11 cellular contexts compared by ENCODE assay signal in the genomic region with DNA sequence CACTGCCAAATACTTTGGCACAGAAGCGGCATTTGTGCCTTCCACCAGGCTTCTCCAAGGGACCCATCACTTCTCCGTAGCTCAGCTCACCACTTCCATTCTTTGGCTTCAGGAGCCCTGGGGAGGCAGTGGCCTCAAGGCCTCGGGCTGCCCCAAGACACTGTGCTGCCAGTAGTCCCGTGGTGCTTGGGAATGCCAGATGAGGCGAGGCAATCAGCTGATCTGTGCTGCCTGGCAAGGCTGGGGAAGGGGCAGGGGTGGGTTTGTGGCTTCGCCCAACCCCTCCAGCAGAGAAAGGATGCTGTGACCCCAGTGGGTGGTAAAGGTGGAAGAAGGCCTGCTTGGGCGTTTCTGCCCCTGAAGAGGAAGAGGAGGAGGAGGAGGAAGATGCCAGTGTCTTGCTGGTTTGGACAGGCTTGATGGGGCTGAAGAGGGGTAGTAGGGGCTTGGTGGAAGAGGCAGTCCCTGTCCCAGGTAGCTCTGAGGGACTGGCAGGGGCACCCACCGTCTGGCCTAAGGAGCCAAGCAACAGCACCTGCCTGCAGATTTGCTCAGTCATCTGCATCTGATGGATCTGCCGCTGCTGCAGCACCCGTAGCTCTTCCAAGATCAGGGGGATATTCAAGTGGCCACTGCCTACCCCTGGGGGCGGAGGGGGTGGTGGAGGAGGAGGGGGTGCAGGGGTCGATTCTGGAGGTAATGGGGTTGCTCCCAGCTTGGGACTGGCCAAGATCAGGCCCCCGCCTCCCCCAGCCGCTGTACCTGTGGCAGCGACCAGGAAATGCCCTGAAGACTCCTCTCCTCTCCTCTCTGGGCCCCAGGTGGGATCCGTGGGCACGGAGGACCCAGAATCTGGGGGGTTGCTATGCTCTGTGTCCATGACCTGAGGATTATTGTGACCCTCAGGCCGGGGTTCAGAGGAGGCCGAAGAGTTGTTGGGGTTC. TPM values are rescaled to one million over a fixed set of nuclear protein-coding genes. Genes with fewer than 3 reads are reported as not detected.
DNase-seq lines count a peak whose midpoint lies in the region; ATAC-seq, FAIRE-seq and TF ChIP-seq lines count a peak whose summit lies in the region.
"Had no signal": no experiment of that assay in that cellular context is flagged by ENCODE, and none has a peak within 500 bp of the region (broad histone marks: within the 10 kb centered on the region; RNA-seq: fewer than 3 reads in every experiment).

No MANE protein-coding gene starts in this region.

- H3K9me3 ChIP-seq in neural cell (ENCODE audit: low read length), result no peaks in the 10 kb centered on the region

- peak overlapping the region; percentile 69 to 90 for H3K4me3 Mint-ChIP-seq in effector memory CD8-positive, alpha-beta T cell

- 0 out of 2 replicates have a peak, but pooled peaks cover 2% of the 10 kb centered on the region for H3K27me3 ChIP-seq in BJ (ENCODE audit: control insufficient read depth, insufficient read depth, low read length)
- no peaks in the 10 kb centered on the region for H3K27me3 ChIP-seq in neural cell (ENCODE audit: insufficient read depth, low read depth, low read length)

- no peaks in the 10 kb centered on the region for H3K36me3 Mint-ChIP-seq in effector memory CD8-positive, alpha-beta T cell (ENCODE audit: insufficient read depth)

- no peak for FAIRE-seq in D721Med (lab: Jason Lieb, UNC)
- FAIRE-seq: endothelial cell of umbilical vein had no signal

- H3K36me3 ChIP-seq in BJ (ENCODE audit: control insufficient read depth, insufficient read depth, low read length) (peaks cover 2% of the 10 kb centered on the region; the same call in 1 of the 2 replicates), neural cell (ENCODE audit: insufficient read depth, low read length) (peaks cover 12% of the 10 kb centered on the region)

- peak overlapping the region; percentile 98 for H3K9ac ChIP-seq in neural cell (ENCODE audit: low read length)

- no peak for ATAC-seq in effector memory CD8-positive, alpha-beta T cell (replicated peaks)
- ATAC-seq in HG03521 (IDR thresholded peaks at IDR 0.05; ENCODE audit: unreplicated experiment), result no peak

- TF ChIP-seq CTCF in BJ (IDR thresholded peaks at IDR 0.05; ENCODE audit: insufficient read depth, low read depth, low read length), result no peak
- TF ChIP-seq CTCF in LNCaP clone FGC (IDR thresholded peaks at IDR 0.05; ENCODE audit: control insufficient read depth, extremely low read depth, insufficient read depth), result no peak
- TF ChIP-seq CTCF in neural cell (IDR thresholded peaks at IDR 0.05; ENCODE audit: poor library complexity, severe bottlenecking), result no peak
- no peak for TF ChIP-seq CTCF in GM10266 (IDR thresholded peaks at IDR 0.05; ENCODE audit: control insufficient read depth, insufficient read depth, low read depth, missing control alignments)
- no peak for TF ChIP-seq CTCF in D721Med (IDR thresholded peaks at IDR 0.05; ENCODE audit: insufficient read depth, missing control alignments)

- peak overlapping the region; percentile 96 for H3K27ac ChIP-seq in neural cell (ENCODE audit: low read length)

- H3K9me3 Mint-ChIP-seq in effector memory CD8-positive, alpha-beta T cell, result no peaks in the 10 kb centered on the region

- CTCF ChIA-PET in BJ (lab: Yijun Ruan, JAX), result no interaction called here

- H3K79me2 ChIP-seq in neural cell (replicated peaks; ENCODE audit: insufficient read depth, low read length), result peaks cover 36% of the 10 kb centered on the region

- no peak for TF ChIP-seq RAD21 in neural cell (conservative IDR thresholded peaks at IDR 0.05)

- H3K27ac Mint-ChIP-seq in effector memory CD8-positive, alpha-beta T cell, result peak overlapping the region in 1 of 2 donors; percentile 84

- DNase-seq in BJ (ENCODE audit: low read depth) (no peak), LNCaP clone FGC (ENCODE audit: low read depth) (no peak), GM10266 (ENCODE audit: extremely low spot score) (no peak), D721Med (ENCODE audit: insufficient read length, low spot score) (no peak), NCI-H1930 (lab: John Stamatoyannopoulos, UW) (no peak)
- DNase-seq in effector memory CD8-positive, alpha-beta T cell, result no peak
- DNase-seq: NCI-H1105, T-helper 9 cell had no signal

- H3F3A ChIP-seq in neural cell (ENCODE audit: insufficient read depth, low read length, poor library complexity, severe bottlenecking), result peaks cover 3% of the 10 kb centered on the region

- no peaks in the 10 kb centered on the region for H3K9me2 ChIP-seq in neural cell (ENCODE audit: insufficient read depth, low read length)

- POLR2A ChIA-PET in BJ (lab: Charles Lee), result no interaction called here

- peak overlapping the region; percentile 88 for H3K4me2 ChIP-seq in neural cell (ENCODE audit: low read length)

- peaks cover 4 to 10% of the 10 kb centered on the region in 2 donors for H3K4me1 Mint-ChIP-seq in effector memory CD8-positive, alpha-beta T cell (ENCODE audit: low read depth in 2 of 2)

- no peak for TF ChIP-seq EP300 in neural cell (conservative IDR thresholded peaks at IDR 0.05; ENCODE audit: poor library complexity, severe bottlenecking)

- no peaks in the 10 kb centered on the region for H3K27me3 Mint-ChIP-seq in effector memory CD8-positive, alpha-beta T cell

- H4K20me1 ChIP-seq in neural cell (ENCODE audit: insufficient read depth), result no peaks in the 10 kb centered on the region

- H3K4me3 ChIP-seq in BJ (ENCODE audit: low read depth, low read length) (peak overlapping the region; percentile 88), LNCaP clone FGC (ENCODE audit: low read depth, low read length) (peak overlapping the region; percentile 65), neural cell (ENCODE audit: low read length) (peak overlapping the region; percentile 88)

- no peak overlapping the region for H2AFZ ChIP-seq in neural cell (ENCODE audit: low read depth, low read length)

TF ChIP-seq in neural cell, 6 proteins besides CTCF, POLR2A, EP300 and RAD21:
- no peak for TF ChIP-seq MXI1 (conservative IDR thresholded peaks at IDR 0.05; ENCODE audit: poor library complexity, severe bottlenecking)
- TF ChIP-seq POLR2AphosphoS5 (IDR thresholded peaks at IDR 0.05), result no peak
- TF ChIP-seq EZH2 (IDR thresholded peaks at IDR 0.05; ENCODE audit: borderline replicate concordance, insufficient read depth, low read length, poor library complexity, severe bottlenecking), result no peak
- TF ChIP-seq, protein P1, sequence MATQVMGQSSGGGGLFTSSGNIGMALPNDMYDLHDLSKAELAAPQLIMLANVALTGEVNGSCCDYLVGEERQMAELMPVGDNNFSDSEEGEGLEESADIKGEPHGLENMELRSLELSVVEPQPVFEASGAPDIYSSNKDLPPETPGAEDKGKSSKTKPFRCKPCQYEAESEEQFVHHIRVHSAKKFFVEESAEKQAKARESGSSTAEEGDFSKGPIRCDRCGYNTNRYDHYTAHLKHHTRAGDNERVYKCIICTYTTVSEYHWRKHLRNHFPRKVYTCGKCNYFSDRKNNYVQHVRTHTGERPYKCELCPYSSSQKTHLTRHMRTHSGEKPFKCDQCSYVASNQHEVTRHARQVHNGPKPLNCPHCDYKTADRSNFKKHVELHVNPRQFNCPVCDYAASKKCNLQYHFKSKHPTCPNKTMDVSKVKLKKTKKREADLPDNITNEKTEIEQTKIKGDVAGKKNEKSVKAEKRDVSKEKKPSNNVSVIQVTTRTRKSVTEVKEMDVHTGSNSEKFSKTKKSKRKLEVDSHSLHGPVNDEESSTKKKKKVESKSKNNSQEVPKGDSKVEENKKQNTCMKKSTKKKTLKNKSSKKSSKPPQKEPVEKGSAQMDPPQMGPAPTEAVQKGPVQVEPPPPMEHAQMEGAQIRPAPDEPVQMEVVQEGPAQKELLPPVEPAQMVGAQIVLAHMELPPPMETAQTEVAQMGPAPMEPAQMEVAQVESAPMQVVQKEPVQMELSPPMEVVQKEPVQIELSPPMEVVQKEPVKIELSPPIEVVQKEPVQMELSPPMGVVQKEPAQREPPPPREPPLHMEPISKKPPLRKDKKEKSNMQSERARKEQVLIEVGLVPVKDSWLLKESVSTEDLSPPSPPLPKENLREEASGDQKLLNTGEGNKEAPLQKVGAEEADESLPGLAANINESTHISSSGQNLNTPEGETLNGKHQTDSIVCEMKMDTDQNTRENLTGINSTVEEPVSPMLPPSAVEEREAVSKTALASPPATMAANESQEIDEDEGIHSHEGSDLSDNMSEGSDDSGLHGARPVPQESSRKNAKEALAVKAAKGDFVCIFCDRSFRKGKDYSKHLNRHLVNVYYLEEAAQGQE (IDR thresholded peaks at IDR 0.05; ENCODE audit: borderline replicate concordance), result no peak
- no peak for TF ChIP-seq TAF1 (IDR thresholded peaks at IDR 0.05; ENCODE audit: low read depth)
- no peak for TF ChIP-seq SMC3 (conservative IDR thresholded peaks at IDR 0.05; ENCODE audit: poor library complexity)

RNA-seq across cellular contexts. Expression of a gene that starts 1.3 kb away (rescaled TPM):
- polyA plus RNA-seq in BJ (2011; rRNA removed), result 4.0 and 7.2 TPM in 2 replicates
- 8.1 and 8.2 TPM in 2 replicates for polyA minus RNA-seq in BJ (2011; rRNA and poly(A)+ RNA removed)
- 18.6 and 23.6 TPM in 2 replicates for polyA plus RNA-seq in neural cell
- 31.2 and 35.0 TPM in 2 replicates for polyA minus RNA-seq in neural cell

RNA-seq across cellular contexts. Expression of a gene that starts 13.7 kb away (rescaled TPM):
- polyA plus RNA-seq in BJ (2011; rRNA removed) (52.3 and 63.3 TPM in 2 replicates), neural cell (234 and 262 TPM in 2 replicates)
- polyA minus RNA-seq in BJ (2011; rRNA and poly(A)+ RNA removed), result 43.9 and 77.6 TPM in 2 replicates
- polyA minus RNA-seq in neural cell, result 91.6 and 100 TPM in 2 replicates

RNA-seq across cellular contexts. Expression of a gene that starts 47.9 kb away (rescaled TPM):
- polyA plus RNA-seq in BJ (2011; rRNA removed), result 105 and 141 TPM in 2 replicates
- polyA minus RNA-seq in BJ (2011; rRNA and poly(A)+ RNA removed), result 80.1 and 123 TPM in 2 replicates
- polyA plus RNA-seq in neural cell, result 56.8 and 57.4 TPM in 2 replicates
- polyA minus RNA-seq in neural cell, result 65.7 and 74.9 TPM in 2 replicates

RNA-seq across cellular contexts. Expression of a gene that starts 48.1 kb away (rescaled TPM):
- polyA plus RNA-seq in BJ (2011; rRNA removed), result 20.3 and 29.9 TPM in 2 replicates
- polyA minus RNA-seq in BJ (2011; rRNA and poly(A)+ RNA removed), result 11.9 and 14.3 TPM in 2 replicates
- 47.6 and 47.9 TPM in 2 replicates for polyA plus RNA-seq in neural cell
- 80.5 and 85.5 TPM in 2 replicates for polyA minus RNA-seq in neural cell

RNA-seq across cellular contexts. Expression of a gene that starts 55.0 kb away (rescaled TPM):
- polyA plus RNA-seq in BJ (2011; rRNA removed), result not detected in 2 replicates
- polyA minus RNA-seq in BJ (2011; rRNA and poly(A)+ RNA removed), result not detected in 2 replicates
- polyA plus RNA-seq in neural cell, result not detected in 2 replicates
- polyA minus RNA-seq in neural cell, result not detected in 2 replicates
- polyA plus RNA-seq: endothelial cell of umbilical vein had no signal
